In genomic region chr16:85051067-85051709, GRCh38 we compare ENCODE assay signal across 17 cellular contexts. TPM values are rescaled to one million over a fixed set of nuclear protein-coding genes. Genes with fewer than 3 reads are reported as not detected.
A peak's percentile ranks its signal among the peaks of the same experiment; 100 is the strongest.
DNase-seq lines count a peak whose midpoint lies in the region; ATAC-seq, FAIRE-seq and TF ChIP-seq lines count a peak whose summit lies in the region.
"Had no signal": no experiment of that assay in that cellular context is flagged by ENCODE, and none has a peak within 500 bp of the region (broad histone marks: within the 10 kb centered on the region; RNA-seq: fewer than 3 reads in every experiment).

No MANE protein-coding gene starts in this region.

- no peak; the same call in none of the 2 replicates for TF ChIP-seq POLR2A in K562 (conservative IDR thresholded peaks at IDR 0.05)
- TF ChIP-seq POLR2A in uterus (IDR thresholded peaks at IDR 0.05) = no peak

- H3K36me3 ChIP-seq in SK-N-SH (replicated peaks in 1 of 2; ENCODE audit: control insufficient read depth in 1 of 2, insufficient read depth in 2 of 2, low read length in 1 of 2) (no peaks in the 10 kb centered on the region), K562 (ENCODE audit: control insufficient read depth, insufficient read depth, low read length) (peaks cover 8% of the 10 kb centered on the region; the same call in 2 of the 3 replicates), neutrophil (peaks cover 24% of the 10 kb centered on the region), uterus (no peaks in the 10 kb centered on the region)

- CTCF ChIA-PET in SK-N-SH (lab: Yijun Ruan, JAX) (interaction anchor here (0.6 kb wide), 1 partner anchor 64 kb away, joined by 4 read pairs; no protein-coding TSS in a partner anchor), K562 (lab: Yijun Ruan, JAX; ENCODE audit: low intra/inter-chr PET ratio) (no interaction called here)

- DNase-seq in SK-N-SH (no peak), K562 (ENCODE audit: extremely low read depth in 1 of 4, low spot score in 3 of 4) (peak in 3 of 4 experiments; percentile 34 to 80 (median 63)), uterus (no peak), SW 1271 (lab: John Stamatoyannopoulos, UW) (no peak), glomerular visceral epithelial cell (ENCODE audit: extremely low spot score) (no peak)
- DNase-seq: Caco-2, H7, NCI-H1417, NCI-H1930, NCI-H510A, NCI-H82, SHP77 had no signal

- H3K79me2 ChIP-seq in SK-N-SH (ENCODE audit: insufficient read depth) = no peaks in the 10 kb centered on the region
- peaks cover 59% of the 10 kb centered on the region for H3K79me2 ChIP-seq in K562 (ENCODE audit: control insufficient read depth, insufficient read depth, low read length)

- ATAC-seq in SK-N-SH treated with all-trans-retinoic acid at 6 μM for 48 hours (no peak), K562 (no peak), HG03025 (IDR thresholded peaks at IDR 0.05; ENCODE audit: low FRiP score, unreplicated experiment) (no peak)

- no peak overlapping the region; the same call in 1 of the 2 replicates for H3K4me2 ChIP-seq in SK-N-SH
- H3K4me2 ChIP-seq in K562 (ENCODE audit: insufficient read depth, low read length) = peak overlapping the region; percentile 82

- H2AFZ ChIP-seq in SK-N-SH (ENCODE audit: low read depth) = no peak overlapping the region
- H2AFZ ChIP-seq in K562 (ENCODE audit: low read depth, low read length) = peak overlapping the region; percentile 64

- H3K4me3 ChIP-seq in SK-N-SH (ENCODE audit: low read depth in 2 of 2, low read length in 1 of 2) = no peak overlapping the region
- peak overlapping the region; percentile 12; the same call in 1 of the 2 replicates for H3K4me3 ChIP-seq in K562
- H3K4me3 ChIP-seq in neutrophil (ENCODE audit: low read depth in 1 of 2, low read length in 1 of 2) = no peak overlapping the region
- H3K4me3 ChIP-seq in uterus = no peak overlapping the region

- BruUV-seq in K562 (replicated peaks; lab: Mats Ljungman, UMichigan) = no TSS peak

- H3K4me1 ChIP-seq in SK-N-SH (ENCODE audit: control insufficient read depth in 1 of 2, insufficient read depth in 2 of 2, low read depth in 1 of 2, low read length in 1 of 2) (peaks cover 8 to 14% of the 10 kb centered on the region in 2 experiments; a peak in 3 of 4 replicates), K562 (replicated peaks in 1 of 2; ENCODE audit: control insufficient read depth in 2 of 2, insufficient read depth in 2 of 2, low read length in 2 of 2) (peaks cover 60 to 71% of the 10 kb centered on the region in 2 experiments), neutrophil (ENCODE audit: control insufficient read depth in 1 of 2, insufficient read depth in 1 of 2, low read depth in 1 of 2, low read length in 1 of 2) (peaks cover 68 to 75% of the 10 kb centered on the region in 2 experiments), uterus (peaks cover 0 to 4% of the 10 kb centered on the region in 2 donors)

- H3K9me3 ChIP-seq in SK-N-SH (no peaks in the 10 kb centered on the region), K562 (replicated peaks; ENCODE audit: control insufficient read depth, insufficient read depth, low read depth, low read length) (0 out of 2 replicates have a peak, but pooled peaks cover 2% of the 10 kb centered on the region), neutrophil (no peaks in the 10 kb centered on the region), uterus (no peaks in the 10 kb centered on the region)
- H3K9me3 ChIP-seq: Caco-2 had no signal

- TF ChIP-seq EP300 in SK-N-SH (IDR thresholded peaks at IDR 0.05; ENCODE audit: borderline replicate concordance in 1 of 2, low read depth in 1 of 2, low read length in 1 of 2) (no peak), K562 (IDR thresholded peaks at IDR 0.05; ENCODE audit: low read length) (peak; percentile 81)

- H3K9ac ChIP-seq in SK-N-SH = no peak overlapping the region
- H3K9ac ChIP-seq in K562 (ENCODE audit: insufficient read depth in 1 of 2, low read depth in 2 of 2, low read length in 2 of 2) = peak overlapping the region; percentile 69 to 87

- in situ Hi-C loops in K562 (cut with MboI) = no loop called here

- H3K9me2 ChIP-seq in SK-N-SH = no peaks in the 10 kb centered on the region

- H3K27ac ChIP-seq in SK-N-SH (ENCODE audit: low read depth in 2 of 2, low read length in 1 of 2) = no peak overlapping the region; a peak in 1 of 4 replicates
- peak overlapping the region; percentile 87 for H3K27ac ChIP-seq in K562 (ENCODE audit: extremely low read depth, low read depth, low read length)
- peak overlapping the region; percentile 30 for H3K27ac ChIP-seq in neutrophil
- H3K27ac ChIP-seq in uterus = peak overlapping the region; percentile 80 to 91
- H3K27ac ChIP-seq: 22Rv1, C4-2B had no signal

- TF ChIP-seq RAD21 in SK-N-SH (IDR thresholded peaks at IDR 0.05; ENCODE audit: low read length) (peak; percentile 14; the same call in 1 of the 2 replicates), K562 (CRISPR knock-in tag; conservative IDR thresholded peaks at IDR 0.05 in 1 of 2, IDR thresholded peaks at IDR 0.05 in 1 of 2) (peak in 1 of 2 experiments; percentile 37; a peak in 3 of 4 replicates)

- no peaks in the 10 kb centered on the region for H4K20me1 ChIP-seq in SK-N-SH (ENCODE audit: insufficient read depth)
- H4K20me1 ChIP-seq in K562 (replicated peaks; ENCODE audit: control insufficient read depth, insufficient read depth, low read length) = no peaks in the 10 kb centered on the region

- FAIRE-seq in K562 (lab: Jason Lieb, UNC) = no peak

- peaks cover 14% of the 10 kb centered on the region for H3F3A ChIP-seq in SK-N-SH (replicated peaks; ENCODE audit: insufficient read depth)

- no peak for TF ChIP-seq CTCF in SK-N-SH (IDR thresholded peaks at IDR 0.05)
- peak in 2 of 3 experiments; percentile 12 to 33; a peak in 3 of 6 replicates for TF ChIP-seq CTCF in K562 (IDR thresholded peaks at IDR 0.05 in 2 of 3, conservative IDR thresholded peaks at IDR 0.05 in 1 of 3; ENCODE audit: insufficient read depth in 2 of 3, low read depth in 1 of 3, low read length in 3 of 3)
- no peak for TF ChIP-seq CTCF in neutrophil (IDR thresholded peaks at IDR 0.05)
- TF ChIP-seq CTCF in uterus (IDR thresholded peaks at IDR 0.05) = peak in 1 of 4 experiments; percentile 14

- 79% methylated on average over 9 of the region's 9 CpGs for WGBS in SK-N-SH (ENCODE audit: low lambda C conversion rate)
- WGBS in K562 (ENCODE audit: insufficient coverage, low coverage, missing lambda C conversion rate) = under 1% methylated on average over 9 of the region's 9 CpGs

- intact Hi-C loops in K562 (cut with micrococcal nuclease) (no loop called here), uterus (cut with DNase I; ENCODE audit: low total_unique reads) (no loop called here)

- H3K9me1 ChIP-seq in K562 (ENCODE audit: control insufficient read depth, insufficient read depth, low read length) = no peaks in the 10 kb centered on the region

- POLR2A ChIA-PET in SK-N-SH (lab: Yijun Ruan, JAX) = no interaction called here
- POLR2A ChIA-PET in K562 (lab: Yijun Ruan, JAX) = interaction anchor here (0.7 to 1.8 kb wide), 4 partner anchors 21 to 528 kb away, joined by 3 to 4 read pairs (median 3); partner anchors contain the start of gene KIAA0513

- H3K27me3 ChIP-seq in SK-N-SH (ENCODE audit: insufficient read depth) (no peaks in the 10 kb centered on the region), K562 (ENCODE audit: control insufficient read depth in 2 of 2, insufficient read depth in 2 of 2, low read length in 2 of 2) (no peaks in the 10 kb centered on the region), neutrophil (no peaks in the 10 kb centered on the region), uterus (no peaks in the 10 kb centered on the region)

RNA-seq across cellular contexts. Expression of gene KIAA0513, which starts 23.6 kb away (rescaled TPM):
- polyA plus RNA-seq in SK-N-SH (2012; rRNA removed) (4.8 and 6.5 TPM in 2 replicates), K562 (2011; rRNA removed) (6.9 and 8.6 TPM in 2 replicates), K562 (2014; fragmentation: Illumina TruSeq; extraction: Trizol) (10.1 and 12.6 TPM in 2 replicates), K562 (2014; fragmentation: Nextera tagmentation; extraction: Ambion mirVana) (under 1 TPM; 0.18 to 0.36 TPM), K562 (2014; rRNA removed) (9.8 and 10.2 TPM in 2 replicates)
- polyA plus RNA-seq in SK-N-SH (2012; cell fraction: cytosol; rRNA removed) = 2.8 and 3.9 TPM in 2 replicates
- polyA plus RNA-seq in SK-N-SH (2012; cell fraction: nucleus; rRNA removed) = 6.8 and 7.4 TPM in 2 replicates
- total RNA-seq in K562 (2011; cell fraction: chromatin; rRNA removed; ENCODE audit: low replicate concordance) = 51.3 and 93.2 TPM in 2 replicates
- total RNA-seq in K562 (2011; cell fraction: nucleolus; rRNA removed) = 39.2 and 39.4 TPM in 2 replicates
- 29.0 and 33.3 TPM in 2 replicates for total RNA-seq in K562 (2011; cell fraction: nucleoplasm; rRNA removed)
- total RNA-seq in K562 (2014; rRNA removed) (11.0 and 11.2 TPM in 2 replicates), K562 (2014; rRNA removed; fragmentation: Illumina TruSeq; extraction: Trizol) (6.1 and 10.3 TPM in 2 replicates), K562 (2015; rRNA removed; fragmentation: Illumina TruSeq; extraction: Trizol) (9.3 and 9.7 TPM in 2 replicates), K562 (2021) (13.7 and 14.7 TPM in 2 replicates), uterus (10 to 100 TPM in 1 of 4 donors, 1 to 10 TPM in 3; 4.7 to 17.3 (median 9.4) TPM)
- 4.0 and 9.6 TPM in 2 replicates for polyA plus RNA-seq in K562 (2011; cell fraction: cytosol; rRNA removed)
- polyA plus RNA-seq in K562 (2011; cell fraction: nucleus; rRNA removed) = 6.8 and 12.9 TPM in 2 replicates
- 10.5 and 13.3 TPM in 2 replicates for polyA plus RNA-seq in K562 (2012)
- 7.7 and 17.3 TPM in 2 replicates for polyA minus RNA-seq in K562 (2011; rRNA and poly(A)+ RNA removed)
- polyA minus RNA-seq in K562 (2011; cell fraction: cytosol; rRNA and poly(A)+ RNA removed) = 5.1 and 6.4 TPM in 2 replicates
- 9.6 and 11.7 TPM in 2 replicates for polyA minus RNA-seq in K562 (2011; cell fraction: nucleus; rRNA and poly(A)+ RNA removed)

RNA-seq across cellular contexts. Expression of gene ZDHHC7, which starts 39.9 kb away (rescaled TPM):
- polyA plus RNA-seq in SK-N-SH (2012; rRNA removed) = 69.3 and 114 TPM in 2 replicates
- 65.1 and 80.3 TPM in 2 replicates for polyA plus RNA-seq in SK-N-SH (2012; cell fraction: cytosol; rRNA removed)
- polyA plus RNA-seq in SK-N-SH (2012; cell fraction: nucleus; rRNA removed) = 62.2 and 73.3 TPM in 2 replicates
- total RNA-seq in K562 (2011; cell fraction: chromatin; rRNA removed; ENCODE audit: low replicate concordance) = 116 and 182 TPM in 2 replicates
- 70.2 and 72.6 TPM in 2 replicates for total RNA-seq in K562 (2011; cell fraction: nucleolus; rRNA removed)
- total RNA-seq in K562 (2011; cell fraction: nucleoplasm; rRNA removed) = 82.7 and 89.1 TPM in 2 replicates
- total RNA-seq in K562 (2014; rRNA removed) = 37.4 and 42.5 TPM in 2 replicates
- 37.2 and 38.1 TPM in 2 replicates for total RNA-seq in K562 (2014; rRNA removed; fragmentation: Illumina TruSeq; extraction: Trizol)
- 44.5 and 44.6 TPM in 2 replicates for total RNA-seq in K562 (2015; rRNA removed; fragmentation: Illumina TruSeq; extraction: Trizol)
- 45.7 and 47.0 TPM in 2 replicates for total RNA-seq in K562 (2021)
- polyA plus RNA-seq in K562 (2011; rRNA removed) = 36.5 and 42.5 TPM in 2 replicates
- polyA plus RNA-seq in K562 (2011; cell fraction: cytosol; rRNA removed) = 43.9 and 59.7 TPM in 2 replicates
- polyA plus RNA-seq in K562 (2011; cell fraction: nucleus; rRNA removed) = 78.8 and 96.8 TPM in 2 replicates
- 37.6 and 39.5 TPM in 2 replicates for polyA plus RNA-seq in K562 (2012)
- polyA plus RNA-seq in K562 (2014; fragmentation: Illumina TruSeq; extraction: Trizol) = 48.2 and 49.7 TPM in 2 replicates
- polyA plus RNA-seq in K562 (2014; fragmentation: Nextera tagmentation; extraction: Ambion mirVana) = 1 to 10 TPM; 1.7 to 1.8 TPM
- polyA plus RNA-seq in K562 (2014; rRNA removed) = 31.3 and 39.8 TPM in 2 replicates
- polyA minus RNA-seq in K562 (2011; rRNA and poly(A)+ RNA removed) = 22.4 and 22.5 TPM in 2 replicates
- 14.8 and 19.9 TPM in 2 replicates for polyA minus RNA-seq in K562 (2011; cell fraction: cytosol; rRNA and poly(A)+ RNA removed)
- 17.2 and 23.5 TPM in 2 replicates for polyA minus RNA-seq in K562 (2011; cell fraction: nucleus; rRNA and poly(A)+ RNA removed)
- total RNA-seq in uterus = 10 to 100 TPM; 16.5 to 50.2 (median 39.1) TPM

Comparison
In these comparisons a context has a peak if more than half of its experiments do, and no peak if none do; other contexts are left out.
1. DNase-seq: peak in K562 (3 of 4); none in SK-N-SH (single experiment), uterus (0 of 2), SW 1271 (0 of 2) and glomerular visceral epithelial cell (single experiment).
2. H3K27ac ChIP-seq: peak in K562 (single experiment), neutrophil (single experiment) and uterus (2 of 2); none in SK-N-SH (0 of 2).
3. CTCF ChIP-seq: peak in K562 (2 of 3); none in SK-N-SH (single experiment) and neutrophil (single experiment).
4. Of the 27 proteins assayed by ChIP-seq in both K562 and SK-N-SH: peak only in K562: CTCF, ELF1, EP300, GABPA, GATA2 and MEF2A; only in SK-N-SH: none; in both: none; in neither: 17; mixed calls (peak in some experiments, not most) for 4.